In the genomic region with DNA sequence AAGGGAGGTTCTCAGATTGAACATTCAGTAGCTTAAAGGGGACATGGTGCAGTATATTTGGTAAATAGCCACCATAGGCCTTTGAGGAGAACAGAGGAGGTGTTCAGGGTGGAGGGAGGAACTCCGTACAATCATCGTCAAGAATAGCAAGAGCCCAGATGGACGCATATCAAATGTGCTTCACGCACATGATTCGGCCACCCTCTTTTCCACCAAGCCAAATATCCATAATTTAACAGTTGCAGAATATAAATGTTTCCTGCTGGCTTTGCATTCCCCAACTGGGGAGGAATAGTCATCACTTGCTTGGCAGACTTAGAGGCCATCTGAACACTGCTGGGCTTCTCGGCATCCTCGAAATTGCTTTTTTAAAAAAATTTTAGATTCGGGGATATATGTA, we compare ENCODE assay signal across 7 cellular contexts.
"Had no signal": no experiment of that assay in that cellular context is flagged by ENCODE, and none has a peak within 500 bp of the region (broad histone marks: within the 10 kb centered on the region; RNA-seq: fewer than 3 reads in every experiment).

No MANE protein-coding gene starts in this region.

- H3K27ac Mint-ChIP-seq: IgD-negative memory B cell had no signal

- H3K4me3 Mint-ChIP-seq: IgD-negative memory B cell had no signal

- FAIRE-seq: HepG2, HTR-8/SVneo, K562 had no signal

- H3K4me3 ChIP-seq: K562 had no signal

- DNase-seq: IMR-90, KBM-7, KG1 had no signal

- H3K4me1 Mint-ChIP-seq: IgD-negative memory B cell had no signal

- H3K36me3 Mint-ChIP-seq: IgD-negative memory B cell had no signal
